In genomic region chr10:64039208-64039607, GRCh38 we compare ENCODE assay signal across 24 cellular contexts.
DNase-seq lines count a peak whose midpoint lies in the region; ATAC-seq and TF ChIP-seq lines count a peak whose summit lies in the region.
"Had no signal": no experiment of that assay in that cellular context is flagged by ENCODE, and none has a peak within 500 bp of the region (broad histone marks: within the 10 kb centered on the region; RNA-seq: fewer than 3 reads in every experiment).

No MANE protein-coding gene starts in this region.

- no peak overlapping the region for H3K4me3 Mint-ChIP-seq in neural progenitor cell
- H3K4me3 Mint-ChIP-seq: activated CD8-positive, alpha-beta memory T cell treated with anti-CD3 and anti-CD28 coated beads, Interleukin-2, amount 10 ng/mL, durations not matched to agents 7 days and 5 days; CD8-positive, alpha-beta memory T cell; endodermal cell; IgD-negative memory B cell; stimulated activated naive CD8-positive, alpha-beta T cell treated with anti-CD3 and anti-CD28 coated beads, Interleukin-15, Interleukin-2, amounts not matched to agents 100 ng/mL and 50 ng/mL, for 24 hours had no signal

- peaks cover 18% of the 10 kb centered on the region for H3K4me1 Mint-ChIP-seq in neural progenitor cell

- H3K27ac ChIP-seq in neural progenitor cell = no peak overlapping the region
- H3K27ac ChIP-seq: HL-60, ovary, sigmoid colon had no signal

- peak overlapping the region; percentile 70 for H2AFZ ChIP-seq in neural progenitor cell (replicated peaks)

- no peak overlapping the region for H3K27ac Mint-ChIP-seq in neural progenitor cell
- H3K27ac Mint-ChIP-seq: activated CD8-positive, alpha-beta memory T cell treated with anti-CD3 and anti-CD28 coated beads, Interleukin-2, amount 10 ng/mL, durations not matched to agents 7 days and 5 days; CD8-positive, alpha-beta memory T cell; endodermal cell; IgD-negative memory B cell; stimulated activated naive CD8-positive, alpha-beta T cell treated with anti-CD3 and anti-CD28 coated beads, Interleukin-15, Interleukin-2, amounts not matched to agents 100 ng/mL and 50 ng/mL, for 24 hours had no signal

- ATAC-seq in GM18519 (IDR thresholded peaks at IDR 0.05; ENCODE audit: low FRiP score, unreplicated experiment) (peak; percentile 32), GM21717 (IDR thresholded peaks at IDR 0.05; ENCODE audit: unreplicated experiment) (peak; percentile 56), HG03442 (IDR thresholded peaks at IDR 0.05; ENCODE audit: unreplicated experiment) (peak; percentile 48)
- ATAC-seq: activated CD8-positive, alpha-beta memory T cell treated with anti-CD3 and anti-CD28 coated beads, Interleukin-2, amount 10 ng/mL, durations not matched to agents 7 days and 5 days; Right ventricle myocardium inferior had no signal

- H3K27me3 Mint-ChIP-seq in neural progenitor cell (ENCODE audit: insufficient read depth, low read depth) = peaks cover 7% of the 10 kb centered on the region
- H3K27me3 Mint-ChIP-seq: IgD-negative memory B cell had no signal

- no peak overlapping the region for H3K4me3 ChIP-seq in neural progenitor cell
- H3K4me3 ChIP-seq: ovary, sigmoid colon had no signal

- no peaks in the 10 kb centered on the region for H3K79me2 ChIP-seq in neural progenitor cell (ENCODE audit: low read depth)

- no peaks in the 10 kb centered on the region for H4K20me1 ChIP-seq in neural progenitor cell (ENCODE audit: low read depth)

- no peak overlapping the region for H3K9ac ChIP-seq in neural progenitor cell

- no peak for DNase-seq in neural progenitor cell (ENCODE audit: low spot score)
- DNase-seq in activated gamma-delta T cell (lab: John Stamatoyannopoulos, UW) = no peak
- DNase-seq in DMS114 treated with DMSO at 0.1 percent for 48 hours (lab: John Stamatoyannopoulos, UW; ENCODE audit: unreplicated experiment) = no peak
- no peak for DNase-seq in NCI-H1436 treated with DMSO at 0.1 percent for 48 hours (lab: John Stamatoyannopoulos, UW)
- DNase-seq in DMS53 treated with DMSO at 0.1 percent for 48 hours (lab: John Stamatoyannopoulos, UW; ENCODE audit: unreplicated experiment) = no peak
- DNase-seq: activated CD4-positive, alpha-beta T cell treated with anti-CD3 and anti-CD28 coated beads for 4 hours; activated CD8-positive, alpha-beta memory T cell treated with anti-CD3 and anti-CD28 coated beads, Interleukin-2, amount 10 ng/mL, durations not matched to agents 7 days and 5 days; activated effector memory CD4-positive, alpha-beta T cell treated with anti-CD3 and anti-CD28 coated beads, Interleukin-2, amount 50 U/mL, for 16 hours; aorta; CD8-positive, alpha-beta memory T cell; endodermal cell; islet precursor cell; NCI-H2029 treated with DMSO at 0.1 percent for 48 hours; NCI-H510A treated with DMSO at 0.1 percent for 48 hours; ovary; sigmoid colon; SW 1271 had no signal

- no peaks in the 10 kb centered on the region for H3K9me3 ChIP-seq in neural progenitor cell (ENCODE audit: low read depth)
- H3K9me3 ChIP-seq: ovary, sigmoid colon had no signal

- H3K4me1 ChIP-seq in neural progenitor cell = peaks cover 9% of the 10 kb centered on the region

- H3K36me3 Mint-ChIP-seq in neural progenitor cell = no peaks in the 10 kb centered on the region
- H3K36me3 Mint-ChIP-seq: activated CD8-positive, alpha-beta memory T cell treated with anti-CD3 and anti-CD28 coated beads, Interleukin-2, amount 10 ng/mL, durations not matched to agents 7 days and 5 days; CD8-positive, alpha-beta memory T cell had no signal

- TF ChIP-seq CTCF in neural progenitor cell (IDR thresholded peaks at IDR 0.05) = no peak

- H3F3A ChIP-seq in neural progenitor cell (ENCODE audit: low read depth) = no peaks in the 10 kb centered on the region

- H3K4me2 ChIP-seq in neural progenitor cell = no peak overlapping the region

- no peaks in the 10 kb centered on the region for H3K36me3 ChIP-seq in neural progenitor cell
- H3K36me3 ChIP-seq: ovary, sigmoid colon had no signal

- no peaks in the 10 kb centered on the region for H3K27me3 ChIP-seq in neural progenitor cell
- H3K27me3 ChIP-seq: ovary, sigmoid colon had no signal

- peaks cover 4% of the 10 kb centered on the region for H3K9me3 Mint-ChIP-seq in neural progenitor cell
- H3K9me3 Mint-ChIP-seq: CD8-positive, alpha-beta memory T cell; endodermal cell; IgD-negative memory B cell; stimulated activated naive CD8-positive, alpha-beta T cell treated with anti-CD3 and anti-CD28 coated beads, Interleukin-15, Interleukin-2, amounts not matched to agents 100 ng/mL and 50 ng/mL, for 24 hours had no signal
